ENCODE assay signal across 28 cellular contexts in the genomic region with DNA sequence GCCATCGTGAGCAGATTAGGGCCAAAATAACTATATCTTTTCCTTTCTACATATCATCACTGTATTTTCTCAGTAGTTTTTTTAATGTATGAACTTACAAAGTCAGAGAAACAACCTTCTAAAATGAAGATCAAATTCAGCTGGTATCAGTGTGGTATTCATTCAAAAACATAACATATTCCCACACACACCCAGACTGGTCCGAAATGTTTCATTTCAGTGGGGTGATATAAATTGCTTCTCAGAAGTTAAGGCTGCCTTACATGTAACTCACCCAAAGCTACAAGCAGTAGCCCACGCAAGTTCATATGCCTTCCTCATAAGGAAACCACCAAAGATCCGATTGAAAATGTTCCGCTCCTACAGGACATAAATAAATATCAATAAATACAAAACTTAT.
"Had no signal": no experiment of that assay in that cellular context is flagged by ENCODE, and none has a peak within 500 bp of the region (broad histone marks: within the 10 kb centered on the region; RNA-seq: fewer than 3 reads in every experiment).

No MANE protein-coding gene starts in this region.

- H2AFZ ChIP-seq: neural progenitor cell had no signal

- H3K4me3 ChIP-seq: left ventricle myocardium inferior, lung, neural progenitor cell, ovary, right atrium auricular region, right lobe of liver, smooth muscle cell, stomach, testis, thyroid gland, transverse colon, upper lobe of left lung, vagina had no signal

- H3K27ac ChIP-seq: left ventricle myocardium inferior, neural progenitor cell, neutrophil, ovary, right atrium auricular region, right lobe of liver, stomach, testis, thyroid gland, transverse colon, upper lobe of left lung, vagina had no signal

- ATAC-seq: natural killer cell; right lobe of liver; stimulated activated naive B cell treated with anti-CD40 and anti-IgM and Interleukin-4, amounts not matched to agents 10 μg/mL and 1 μg/mL and 100 μg/mL, for 72 hours; stimulated activated naive CD8-positive, alpha-beta T cell treated with anti-CD3 and anti-CD28 coated beads, Interleukin-15, Interleukin-2, amounts not matched to agents 100 U/mL and 50 U/mL, for 24 hours had no signal

- H3K36me3 Mint-ChIP-seq: naive B cell, natural killer cell had no signal

- H3K27me3 Mint-ChIP-seq: naive B cell; progenitor cell of endocrine pancreas; stimulated activated naive B cell treated with anti-CD40 and anti-IgM and Interleukin-4, amounts not matched to agents 10 μg/mL and 1 μg/mL and 100 μg/mL, for 72 hours had no signal

- H3K4me1 ChIP-seq: left ventricle myocardium inferior, neural progenitor cell, right atrium auricular region, right lobe of liver, stomach, testis, thyroid gland, transverse colon, upper lobe of left lung, vagina had no signal

- H3K4me2 ChIP-seq: neural progenitor cell, smooth muscle cell had no signal

- DNase-seq: islet precursor cell; left ventricle myocardium inferior; mesendoderm; naive B cell; natural killer cell; nephron progenitor cell; occipital lobe; ovary; right lobe of liver; stimulated activated CD4-positive, alpha-beta T cell treated with anti-CD3 and anti-CD28 coated beads, Interleukin-1b, Interleukin-23, amount 100 ng/mL, for 48 hours; stimulated activated CD4-positive, alpha-beta T cell treated with anti-CD3 and anti-CD28 coated beads, Interleukin-2, amount 100 ng/mL, for 48 hours; stimulated activated CD4-positive, alpha-beta T cell treated with anti-CD3 and anti-CD28 coated beads, Interleukin-4, amount 100 ng/mL, for 4 hours; stimulated activated CD8-positive, alpha-beta memory T cell treated with anti-CD3 and anti-CD28 coated beads, Interleukin-4, amount 100 ng/mL, for 48 hours; stimulated activated naive B cell treated with anti-CD40 and anti-IgM and Interleukin-4, amounts not matched to agents 10 μg/mL and 1 μg/mL and 100 μg/mL, for 72 hours; stimulated activated naive CD8-positive, alpha-beta T cell treated with anti-CD3 and anti-CD28 coated beads, Interleukin-15, Interleukin-2, amounts not matched to agents 100 U/mL and 50 U/mL, for 24 hours; stomach; testis; thyroid gland; transverse colon; upper lobe of left lung had no signal

- H3K4me1 Mint-ChIP-seq: mesothelial cell of epicardium; naive B cell; natural killer cell; nephron progenitor cell; neural progenitor cell; stimulated activated naive B cell treated with anti-CD40 and anti-IgM and Interleukin-4, amounts not matched to agents 10 μg/mL and 1 μg/mL and 100 μg/mL, for 72 hours had no signal

- H3K27me3 ChIP-seq: neural progenitor cell, neutrophil, ovary, right atrium auricular region, right lobe of liver, stomach, testis, thyroid gland, transverse colon, upper lobe of left lung, vagina had no signal

- H3K36me3 ChIP-seq: neural progenitor cell, ovary, transverse colon had no signal

- H3K27ac Mint-ChIP-seq: mesothelial cell of epicardium; natural killer cell; nephron progenitor cell; neural progenitor cell; progenitor cell of endocrine pancreas; stimulated activated naive B cell treated with anti-CD40 and anti-IgM and Interleukin-4, amounts not matched to agents 10 μg/mL and 1 μg/mL and 100 μg/mL, for 72 hours had no signal

- H3K9me3 Mint-ChIP-seq: mesothelial cell of epicardium; natural killer cell; neural progenitor cell; stimulated activated naive B cell treated with anti-CD40 and anti-IgM and Interleukin-4, amounts not matched to agents 10 μg/mL and 1 μg/mL and 100 μg/mL, for 72 hours had no signal

- H3K4me3 Mint-ChIP-seq: mesothelial cell of epicardium; natural killer cell; nephron progenitor cell; neural progenitor cell; stimulated activated naive B cell treated with anti-CD40 and anti-IgM and Interleukin-4, amounts not matched to agents 10 μg/mL and 1 μg/mL and 100 μg/mL, for 72 hours had no signal

- H3K9me3 ChIP-seq: left ventricle myocardium inferior, neutrophil, ovary, right atrium auricular region, right lobe of liver, stomach, testis, thyroid gland, transverse colon, upper lobe of left lung, vagina had no signal
